Comparison of ENCODE assay signal across 24 cellular contexts in the genomic region with DNA sequence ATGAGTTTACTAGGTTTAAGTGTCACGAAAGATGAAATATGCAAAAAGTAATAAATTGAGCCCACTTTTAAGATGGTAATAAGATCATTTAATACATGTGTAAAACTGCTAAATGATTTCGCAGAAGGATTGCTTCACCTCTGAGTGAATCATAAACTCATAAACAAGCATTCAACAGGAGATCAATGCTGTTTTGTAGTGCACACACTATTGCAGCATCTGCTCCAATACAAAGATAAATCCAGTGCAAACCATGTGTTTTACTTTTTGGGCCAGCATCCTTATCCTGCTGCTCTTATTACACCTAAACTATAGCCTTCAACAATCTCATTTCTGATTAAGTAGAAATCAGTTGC.
DNase-seq lines count a peak whose midpoint lies in the region; ATAC-seq and TF ChIP-seq lines count a peak whose summit lies in the region.
"Had no signal": no experiment of that assay in that cellular context is flagged by ENCODE, and none has a peak within 500 bp of the region (broad histone marks: within the 10 kb centered on the region; RNA-seq: fewer than 3 reads in every experiment).

No MANE protein-coding gene starts in this region.

- H3K4me1 ChIP-seq in mesenchymal stem cell (ENCODE audit: control insufficient read depth, insufficient read depth, low read depth, low read length), result no peaks in the 10 kb centered on the region
- H3K4me1 ChIP-seq: BLaER1 treated with 17β-estradiol and CSF1 and Interleukin-3, amounts not matched to agents 10 nM and 100 nM; left lung; suprapubic skin had no signal

- H3K79me1 ChIP-seq in mesenchymal stem cell (replicated peaks; ENCODE audit: low read length, poor library complexity, severe bottlenecking), result no peaks in the 10 kb centered on the region

- POLR2A ChIA-PET in GM10248 (lab: Yijun Ruan, JAX), result no interaction called here

- no peaks in the 10 kb centered on the region for H3K36me3 ChIP-seq in mesenchymal stem cell (ENCODE audit: control insufficient read depth in 1 of 2, insufficient read depth in 2 of 2, low read depth in 1 of 2, low read length in 2 of 2)
- H3K36me3 ChIP-seq: BLaER1 treated with 17β-estradiol and CSF1 and Interleukin-3, amounts not matched to agents 10 nM and 100 nM; left lung; suprapubic skin had no signal

- no peak overlapping the region for H4K8ac ChIP-seq in mesenchymal stem cell (ENCODE audit: low read length)

- H3K9me3 ChIP-seq in mesenchymal stem cell (ENCODE audit: control insufficient read depth, low read length), result no peaks in the 10 kb centered on the region
- H3K9me3 ChIP-seq: BLaER1 treated with 17β-estradiol and CSF1 and Interleukin-3, amounts not matched to agents 10 nM and 100 nM; left lung; suprapubic skin had no signal

- H3K4me3 ChIP-seq in mesenchymal stem cell (ENCODE audit: insufficient read depth in 1 of 2, low read depth in 1 of 2, low read length in 2 of 2), result no peak overlapping the region
- H3K4me3 ChIP-seq: BLaER1 treated with 17β-estradiol and CSF1 and Interleukin-3, amounts not matched to agents 10 nM and 100 nM; hepatocyte; left lung; suprapubic skin had no signal

- H2AK5ac ChIP-seq in mesenchymal stem cell (ENCODE audit: low read length, severe bottlenecking), result no peak overlapping the region

- CTCF ChIA-PET in GM10248 (lab: Yijun Ruan, JAX), result no interaction called here

- H3K14ac ChIP-seq in mesenchymal stem cell (ENCODE audit: low read length in 2 of 2), result no peak overlapping the region

- no peak overlapping the region for H3K18ac ChIP-seq in mesenchymal stem cell (ENCODE audit: low read depth in 1 of 2, low read length in 2 of 2)

- H3K4ac ChIP-seq in mesenchymal stem cell (ENCODE audit: low read depth in 1 of 2, low read length in 2 of 2), result no peak overlapping the region

- TF ChIP-seq CTCF in chondrocyte (IDR thresholded peaks at IDR 0.05), result no peak
- no peak for TF ChIP-seq CTCF in GM10248 (IDR thresholded peaks at IDR 0.05; ENCODE audit: control extremely low read depth, extremely low read depth, low read depth, missing control alignments)

- H2AFZ ChIP-seq in mesenchymal stem cell (ENCODE audit: low read depth, low read length), result no peak overlapping the region
- H2AFZ ChIP-seq: hepatocyte had no signal

- H3K4me1 Mint-ChIP-seq in chondrocyte (ENCODE audit: low read depth), result peaks cover 46% of the 10 kb centered on the region
- H3K4me1 Mint-ChIP-seq: immature natural killer cell; natural killer cell; stimulated activated naive B cell treated with anti-CD40 and anti-IgM and Interleukin-4, amounts not matched to agents 10 μg/mL and 1 μg/mL and 100 μg/mL, for 72 hours had no signal

- H3K27ac ChIP-seq in mesenchymal stem cell (ENCODE audit: low read length, poor library complexity, severe bottlenecking), result peak overlapping the region; percentile 30
- H3K27ac ChIP-seq: BLaER1 treated with 17β-estradiol and CSF1 and Interleukin-3, amounts not matched to agents 10 nM and 100 nM; hepatocyte; left lung; suprapubic skin had no signal

- H4K91ac ChIP-seq in mesenchymal stem cell (ENCODE audit: low read length), result no peak overlapping the region

- no peak overlapping the region for H3K4me2 ChIP-seq in mesenchymal stem cell (ENCODE audit: low read length, poor library complexity, severe bottlenecking)
- H3K4me2 ChIP-seq: BLaER1 treated with 17β-estradiol and CSF1 and Interleukin-3, amounts not matched to agents 10 nM and 100 nM; hepatocyte had no signal

- DNase-seq in Ammon's horn (ENCODE audit: low spot score) (peak; percentile 15), LHCN-M2 (ENCODE audit: low read depth) (peak; percentile 71), chondrocyte (ENCODE audit: low spot score) (no peak), mesenchymal stem cell (peak; percentile 48), COLO668 (lab: John Stamatoyannopoulos, UW; ENCODE audit: unreplicated experiment) (no peak), activated T-cell treated with anti-CD3 and anti-CD28 coated beads for 4 hours (no peak), GM10248 (ENCODE audit: extremely low spot score) (no peak)
- DNase-seq: activated naive CD4-positive, alpha-beta T cell treated with Interleukin-2 at 50 U/mL for 16 hours; activated T-cell treated with anti-CD3 and anti-CD28 coated beads, Interleukin-2, amount 50 U/mL, for 48 hours; amniotic stem cell; dermis blood vessel endothelial cell; immature natural killer cell; left lung; midbrain; natural killer cell; NCI-H1436 treated with DMSO at 0.1 percent for 48 hours; stimulated activated CD4-positive, alpha-beta T cell treated with anti-CD3 and anti-CD28 coated beads, Interleukin-12 subunit alpha, Interleukin-12 subunit beta, amount 100 ng/mL, for 4 hours; stimulated activated CD4-positive, alpha-beta T cell treated with anti-CD3 and anti-CD28 coated beads, Interleukin-4, amount 100 ng/mL, for 24 hours; stimulated activated naive B cell treated with anti-CD40 and anti-IgM and Interleukin-4, amounts not matched to agents 10 μg/mL and 1 μg/mL and 100 μg/mL, for 72 hours had no signal

- H3K27ac Mint-ChIP-seq in chondrocyte (ENCODE audit: unreplicated experiment), result peak overlapping the region; percentile 88
- H3K27ac Mint-ChIP-seq: immature natural killer cell; natural killer cell; stimulated activated naive B cell treated with anti-CD40 and anti-IgM and Interleukin-4, amounts not matched to agents 10 μg/mL and 1 μg/mL and 100 μg/mL, for 72 hours; T-helper 1 cell treated with Interleukin-12 subunit alpha and Interleukin-12 subunit beta and Interleukin-4 antibody, amounts not matched to agents 30 μg/mL and 1 μg/mL, for 36 hours had no signal

- H2BK15ac ChIP-seq in mesenchymal stem cell (ENCODE audit: low read depth, poor library complexity, severe bottlenecking), result no peak overlapping the region

- H3K4me3 Mint-ChIP-seq in chondrocyte (ENCODE audit: unreplicated experiment), result no peak overlapping the region
- H3K4me3 Mint-ChIP-seq: immature natural killer cell; natural killer cell; stimulated activated naive B cell treated with anti-CD40 and anti-IgM and Interleukin-4, amounts not matched to agents 10 μg/mL and 1 μg/mL and 100 μg/mL, for 72 hours; T-helper 1 cell treated with Interleukin-12 subunit alpha and Interleukin-12 subunit beta and Interleukin-4 antibody, amounts not matched to agents 30 μg/mL and 1 μg/mL, for 36 hours had no signal

- no peak overlapping the region for H2BK12ac ChIP-seq in mesenchymal stem cell (ENCODE audit: low read length in 2 of 2)

- H3K9ac ChIP-seq in mesenchymal stem cell (ENCODE audit: low read length), result no peak overlapping the region
- H3K9ac ChIP-seq: BLaER1 treated with 17β-estradiol and CSF1 and Interleukin-3, amounts not matched to agents 10 nM and 100 nM had no signal

- WGBS in mesenchymal stem cell, result 48% methylated on average over 1 of the region's 2 CpGs

- H3K27me3 ChIP-seq in mesenchymal stem cell (ENCODE audit: control insufficient read depth in 1 of 2, insufficient read depth in 1 of 2, low read length in 2 of 2), result no peaks in the 10 kb centered on the region
- H3K27me3 ChIP-seq: BLaER1 treated with 17β-estradiol and CSF1 and Interleukin-3, amounts not matched to agents 10 nM and 100 nM; hepatocyte; left lung; suprapubic skin had no signal

- no peaks in the 10 kb centered on the region for H3K36me3 Mint-ChIP-seq in chondrocyte (ENCODE audit: low read depth)
- H3K36me3 Mint-ChIP-seq: immature natural killer cell; natural killer cell; stimulated activated naive B cell treated with anti-CD40 and anti-IgM and Interleukin-4, amounts not matched to agents 10 μg/mL and 1 μg/mL and 100 μg/mL, for 72 hours had no signal

- H3K9me3 Mint-ChIP-seq in chondrocyte (ENCODE audit: low read depth), result no peaks in the 10 kb centered on the region
- H3K9me3 Mint-ChIP-seq: T-helper 1 cell treated with Interleukin-12 subunit alpha and Interleukin-12 subunit beta and Interleukin-4 antibody, amounts not matched to agents 30 μg/mL and 1 μg/mL, for 36 hours had no signal

- no peak for ATAC-seq in HG03139 (IDR thresholded peaks at IDR 0.05; ENCODE audit: unreplicated experiment)
- ATAC-seq: natural killer cell; stimulated activated naive B cell treated with anti-CD40 and anti-IgM and Interleukin-4, amounts not matched to agents 10 μg/mL and 1 μg/mL and 100 μg/mL, for 72 hours had no signal

- no peak overlapping the region for H3K23ac ChIP-seq in mesenchymal stem cell (ENCODE audit: low read length in 2 of 2)

- H3K27me3 Mint-ChIP-seq in chondrocyte (ENCODE audit: low read depth), result no peaks in the 10 kb centered on the region
- H3K27me3 Mint-ChIP-seq: stimulated activated naive B cell treated with anti-CD40 and anti-IgM and Interleukin-4, amounts not matched to agents 10 μg/mL and 1 μg/mL and 100 μg/mL, for 72 hours had no signal

- no peak overlapping the region for H2BK5ac ChIP-seq in mesenchymal stem cell (ENCODE audit: low read depth, low read length, poor library complexity, severe bottlenecking)

- no peak overlapping the region for H2BK120ac ChIP-seq in mesenchymal stem cell (ENCODE audit: low read depth, low read length)

Comparison
In these comparisons a context has a peak if more than half of its experiments do, and no peak if none do; other contexts are left out.
1. DNase-seq: peak in Ammon's horn (single experiment), LHCN-M2 (single experiment) and mesenchymal stem cell (single experiment); none in chondrocyte (single experiment), COLO668 (single experiment), activated T-cell treated with anti-CD3 and anti-CD28 coated beads for 4 hours (single experiment) and GM10248 (single experiment).